ENCODE assay signal across 11 cellular contexts in the genomic region with DNA sequence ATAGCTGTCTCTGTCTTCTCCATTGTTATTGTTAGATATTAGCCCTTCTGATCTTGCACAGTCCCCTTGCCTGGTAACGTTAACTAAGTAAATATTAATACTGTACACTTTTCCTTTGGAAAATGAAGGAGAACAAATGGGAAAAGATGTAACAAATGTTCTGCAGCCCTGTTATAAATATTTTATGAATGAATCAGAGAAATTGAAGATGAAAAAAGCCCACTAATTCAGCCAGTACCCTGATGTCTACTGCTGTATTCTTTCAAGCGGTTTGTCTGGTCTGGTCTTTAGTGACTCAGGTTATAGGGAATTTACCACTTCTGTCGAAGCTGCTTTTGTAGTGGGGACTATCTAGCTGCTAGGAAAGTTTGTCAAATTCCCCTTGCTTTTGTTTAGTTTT.
DNase-seq lines count a peak whose midpoint lies in the region; ATAC-seq, FAIRE-seq and TF ChIP-seq lines count a peak whose summit lies in the region.
"Had no signal": no experiment of that assay in that cellular context is flagged by ENCODE, and none has a peak within 500 bp of the region (broad histone marks: within the 10 kb centered on the region; RNA-seq: fewer than 3 reads in every experiment).

No MANE protein-coding gene starts in this region.

- no peaks in the 10 kb centered on the region for H4K20me1 ChIP-seq in fibroblast of lung (ENCODE audit: control insufficient read depth, extremely low read depth, insufficient read depth, low read length)

- H3K27me3 ChIP-seq in fibroblast of lung (ENCODE audit: control insufficient read depth, insufficient read depth, low read length) = no peaks in the 10 kb centered on the region

- H3K79me2 ChIP-seq in fibroblast of lung (ENCODE audit: control insufficient read depth, insufficient read depth, low read length) = no peaks in the 10 kb centered on the region

- ATAC-seq in GM18909 (IDR thresholded peaks at IDR 0.05; ENCODE audit: poor library complexity, unreplicated experiment) (peak; percentile 48), HG03280 (IDR thresholded peaks at IDR 0.05; ENCODE audit: unreplicated experiment) (no peak)

- no peak overlapping the region for H3K4me2 ChIP-seq in fibroblast of lung (ENCODE audit: extremely low read depth, insufficient read depth, low read length)

- H3K4me1 ChIP-seq in fibroblast of lung (ENCODE audit: control insufficient read depth, extremely low read depth, insufficient read depth, low read length) = peaks cover 4% of the 10 kb centered on the region

- no peak for FAIRE-seq in HTR-8/SVneo (lab: Jason Lieb, UNC)

- H3K9me3 ChIP-seq in fibroblast of lung (ENCODE audit: control insufficient read depth, insufficient read depth, low read depth, low read length) = no peaks in the 10 kb centered on the region

- DNase-seq in AG08395 (ENCODE audit: low spot score) = peak; percentile 75
- DNase-seq in HTR-8/SVneo (ENCODE audit: insufficient read length, low spot score) = peak; percentile 14
- DNase-seq in fibroblast of lung (ENCODE audit: low read depth in 2 of 2) = peak; percentile 66 to 97
- no peak for DNase-seq in activated CD8-positive, alpha-beta memory T cell treated with anti-CD3 and anti-CD28 coated beads, Interleukin-2, amount 50 U/mL, for 4 hours
- no peak for DNase-seq in dedifferentiated amniotic fluid mesenchymal stem cell (ENCODE audit: extremely low spot score)
- DNase-seq in T1000 (lab: John Stamatoyannopoulos, UW) = no peak
- DNase-seq: erythroblast; NK-92 treated with Interleukin-12 subunit alpha and Interleukin-12 subunit beta, amount 100 ng/mL, for 24 hours; stimulated activated CD4-positive, alpha-beta T cell treated with anti-CD3 and anti-CD28 coated beads, Interleukin-4, amount 100 ng/mL, for 1 hour had no signal

- no peak overlapping the region for H2AFZ ChIP-seq in fibroblast of lung (ENCODE audit: low read length)

- no peak overlapping the region for H3K27ac ChIP-seq in fibroblast of lung (ENCODE audit: insufficient read depth, low read length)

- no peak overlapping the region for H3K9ac ChIP-seq in fibroblast of lung (ENCODE audit: insufficient read depth, low read length)

- no peak overlapping the region for H3K4me3 ChIP-seq in fibroblast of lung (replicated peaks in 1 of 4; ENCODE audit: control extremely low read depth in 1 of 4, insufficient read depth in 1 of 4, low read depth in 3 of 4, low read length in 4 of 4)

- TF ChIP-seq CTCF in fibroblast of lung (conservative IDR thresholded peaks at IDR 0.05 in 1 of 2, IDR thresholded peaks at IDR 0.05 in 1 of 2; ENCODE audit: low read depth in 1 of 2, low read length in 2 of 2) = no peak

- H3K36me3 ChIP-seq in fibroblast of lung (ENCODE audit: control insufficient read depth, insufficient read depth, low read length) = no peaks in the 10 kb centered on the region

Comparison
In these comparisons a context has a peak if more than half of its experiments do, and no peak if none do; other contexts are left out.
1. DNase-seq: peak in AG08395 (single experiment), HTR-8/SVneo (single experiment) and fibroblast of lung (2 of 2); none in activated CD8-positive, alpha-beta memory T cell treated with anti-CD3 and anti-CD28 coated beads, Interleukin-2, amount 50 U/mL, for 4 hours (single experiment), dedifferentiated amniotic fluid mesenchymal stem cell (single experiment) and T1000 (single experiment).